Comparison of ENCODE assay signal across 1 cellular context in genomic region chr20:41523857-41524256, GRCh38.
TF ChIP-seq lines count a peak whose summit lies in the region.

No MANE protein-coding gene starts in this region.

TF ChIP-seq in HepG2, 621 proteins besides CTCF, POLR2A, EP300 and RAD21 (continued from another document):
- TF ChIP-seq, protein P1, sequence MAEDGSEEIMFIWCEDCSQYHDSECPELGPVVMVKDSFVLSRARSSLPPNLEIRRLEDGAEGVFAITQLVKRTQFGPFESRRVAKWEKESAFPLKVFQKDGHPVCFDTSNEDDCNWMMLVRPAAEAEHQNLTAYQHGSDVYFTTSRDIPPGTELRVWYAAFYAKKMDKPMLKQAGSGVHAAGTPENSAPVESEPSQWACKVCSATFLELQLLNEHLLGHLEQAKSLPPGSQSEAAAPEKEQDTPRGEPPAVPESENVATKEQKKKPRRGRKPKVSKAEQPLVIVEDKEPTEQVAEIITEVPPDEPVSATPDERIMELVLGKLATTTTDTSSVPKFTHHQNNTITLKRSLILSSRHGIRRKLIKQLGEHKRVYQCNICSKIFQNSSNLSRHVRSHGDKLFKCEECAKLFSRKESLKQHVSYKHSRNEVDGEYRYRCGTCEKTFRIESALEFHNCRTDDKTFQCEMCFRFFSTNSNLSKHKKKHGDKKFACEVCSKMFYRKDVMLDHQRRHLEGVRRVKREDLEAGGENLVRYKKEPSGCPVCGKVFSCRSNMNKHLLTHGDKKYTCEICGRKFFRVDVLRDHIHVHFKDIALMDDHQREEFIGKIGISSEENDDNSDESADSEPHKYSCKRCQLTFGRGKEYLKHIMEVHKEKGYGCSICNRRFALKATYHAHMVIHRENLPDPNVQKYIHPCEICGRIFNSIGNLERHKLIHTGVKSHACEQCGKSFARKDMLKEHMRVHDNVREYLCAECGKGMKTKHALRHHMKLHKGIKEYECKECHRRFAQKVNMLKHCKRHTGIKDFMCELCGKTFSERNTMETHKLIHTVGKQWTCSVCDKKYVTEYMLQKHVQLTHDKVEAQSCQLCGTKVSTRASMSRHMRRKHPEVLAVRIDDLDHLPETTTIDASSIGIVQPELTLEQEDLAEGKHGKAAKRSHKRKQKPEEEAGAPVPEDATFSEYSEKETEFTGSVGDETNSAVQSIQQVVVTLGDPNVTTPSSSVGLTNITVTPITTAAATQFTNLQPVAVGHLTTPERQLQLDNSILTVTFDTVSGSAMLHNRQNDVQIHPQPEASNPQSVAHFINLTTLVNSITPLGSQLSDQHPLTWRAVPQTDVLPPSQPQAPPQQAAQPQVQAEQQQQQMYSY (CRISPR knock-in tag; IDR thresholded peaks at IDR 0.05), result peak; percentile 40; the same call in 1 of the 2 replicates
- TF ChIP-seq, protein P2, sequence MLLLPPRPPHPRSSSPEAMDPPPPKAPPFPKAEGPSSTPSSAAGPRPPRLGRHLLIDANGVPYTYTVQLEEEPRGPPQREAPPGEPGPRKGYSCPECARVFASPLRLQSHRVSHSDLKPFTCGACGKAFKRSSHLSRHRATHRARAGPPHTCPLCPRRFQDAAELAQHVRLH (CRISPR knock-in tag; IDR thresholded peaks at IDR 0.05; ENCODE audit: borderline replicate concordance, low read depth), result no peak
- TF ChIP-seq MXD3 (CRISPR knock-in tag; IDR thresholded peaks at IDR 0.05), result no peak
